11 cellular contexts compared by ENCODE assay signal in the genomic region with DNA sequence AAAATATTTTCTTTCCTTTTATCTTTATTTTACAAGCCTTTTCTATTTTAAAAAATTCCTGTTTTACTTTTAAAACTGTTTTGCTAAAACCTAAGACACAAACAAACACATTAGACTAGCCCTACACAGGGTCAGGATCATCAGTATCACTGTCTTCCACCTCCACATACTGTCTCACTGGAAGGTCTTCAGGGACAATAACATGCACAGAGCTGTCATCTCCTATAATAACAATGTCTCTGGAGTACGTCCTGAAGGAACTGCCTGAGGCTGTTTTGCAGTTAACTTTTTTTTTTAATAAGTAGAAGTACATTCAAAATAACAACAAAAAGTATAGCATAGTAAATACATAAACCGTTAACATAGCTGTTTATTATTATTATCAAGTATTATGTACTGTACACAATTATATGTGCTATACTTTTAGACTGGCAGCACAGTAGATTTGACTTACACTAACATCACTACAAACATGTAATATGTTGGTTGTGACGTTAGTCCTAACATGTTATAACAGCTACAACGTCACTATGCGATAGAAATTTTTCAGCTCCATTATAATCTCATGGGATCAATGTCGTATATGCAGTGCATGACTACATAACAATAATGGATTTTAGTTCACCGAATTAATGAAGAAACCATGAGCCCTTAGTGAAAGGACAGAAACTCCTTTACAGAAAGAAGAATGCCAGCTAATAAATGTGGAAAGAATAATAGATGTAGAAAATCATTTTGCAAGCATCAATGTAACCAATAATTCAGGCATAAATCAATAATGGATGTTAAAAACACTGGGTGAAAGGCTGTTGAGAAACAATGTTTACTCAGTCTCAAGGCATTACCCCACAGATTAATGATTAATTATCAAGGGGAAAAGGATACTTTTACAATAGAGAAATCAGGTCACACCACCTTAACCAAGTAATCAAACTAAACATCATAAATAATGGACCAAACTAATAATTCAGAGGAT. TPM values are rescaled to one million over a fixed set of nuclear protein-coding genes. Genes with fewer than 3 reads are reported as not detected.
DNase-seq lines count a peak whose midpoint lies in the region; ATAC-seq, FAIRE-seq and TF ChIP-seq lines count a peak whose summit lies in the region.
"Had no signal": no experiment of that assay in that cellular context is flagged by ENCODE, and none has a peak within 500 bp of the region (broad histone marks: within the 10 kb centered on the region; RNA-seq: fewer than 3 reads in every experiment).

No MANE protein-coding gene starts in this region.

- H3K9me3 Mint-ChIP-seq in Calu3 (ENCODE audit: low read depth, unreplicated experiment), result no peaks in the 10 kb centered on the region
- H3K9me3 Mint-ChIP-seq in chondrocyte (ENCODE audit: low read depth), result peaks cover 3% of the 10 kb centered on the region
- H3K9me3 Mint-ChIP-seq: naive B cell had no signal

- H3K4me3 ChIP-seq in neural cell (ENCODE audit: low read length), result peak overlapping the region; percentile 1
- H3K4me3 ChIP-seq: dorsolateral prefrontal cortex, testis had no signal

- TF ChIP-seq RAD21 in neural cell (conservative IDR thresholded peaks at IDR 0.05), result no peak

- H4K20me1 ChIP-seq in neural cell (ENCODE audit: insufficient read depth), result no peaks in the 10 kb centered on the region

- intact Hi-C loops in Calu3 (cut with micrococcal nuclease; ENCODE audit: unreplicated experiment), result no loop called here

- TF ChIP-seq EP300 in neural cell (conservative IDR thresholded peaks at IDR 0.05; ENCODE audit: poor library complexity, severe bottlenecking), result no peak

- peaks cover 9% of the 10 kb centered on the region for H3K79me2 ChIP-seq in neural cell (replicated peaks; ENCODE audit: insufficient read depth, low read length)

- no peak overlapping the region for H2AFZ ChIP-seq in neural cell (ENCODE audit: low read depth, low read length)

- no peaks in the 10 kb centered on the region for H3F3A ChIP-seq in neural cell (ENCODE audit: insufficient read depth, low read length, poor library complexity, severe bottlenecking)

- peak; percentile 76 for FAIRE-seq in GM19239 (lab: Jason Lieb, UNC)

- H3K4me2 ChIP-seq in neural cell (ENCODE audit: low read length), result no peak overlapping the region

- CTCF ChIA-PET in Calu3 (lab: Charles Lee), result interaction anchor here (0.9 to 1.3 kb wide), 3 partner anchors 11 to 15 kb away, joined by 3 to 4 read pairs (median 4); no protein-coding TSS in a partner anchor

- H3K36me3 ChIP-seq in neural cell (ENCODE audit: insufficient read depth, low read length), result no peaks in the 10 kb centered on the region

- H3K27me3 Mint-ChIP-seq in Calu3 (ENCODE audit: unreplicated experiment) (no peaks in the 10 kb centered on the region), chondrocyte (ENCODE audit: low read depth) (no peaks in the 10 kb centered on the region)
- H3K27me3 Mint-ChIP-seq: naive B cell had no signal

- no peak for TF ChIP-seq CTCF in Calu3 (IDR thresholded peaks at IDR 0.05; ENCODE audit: unreplicated experiment)
- no peak for TF ChIP-seq CTCF in chondrocyte (IDR thresholded peaks at IDR 0.05)
- TF ChIP-seq CTCF in neural cell (IDR thresholded peaks at IDR 0.05; ENCODE audit: poor library complexity, severe bottlenecking), result no peak

- H3K27ac ChIP-seq in neural cell (ENCODE audit: low read length), result no peak overlapping the region
- H3K27ac ChIP-seq: dorsolateral prefrontal cortex, testis had no signal

- DNase-seq in Calu3, result no peak
- no peak for DNase-seq in GM19239 (ENCODE audit: insufficient read length, low spot score)
- no peak for DNase-seq in chondrocyte (ENCODE audit: low spot score)
- DNase-seq in SKM-1 (lab: John Stamatoyannopoulos, UW; ENCODE audit: unreplicated experiment), result no peak
- DNase-seq: dorsolateral prefrontal cortex, naive B cell, NCI-H446, testis had no signal

- no peaks in the 10 kb centered on the region for H3K9me3 ChIP-seq in neural cell (ENCODE audit: low read length)
- H3K9me3 ChIP-seq: testis had no signal

- no TSS peak for BruUV-seq in Calu3 (replicated peaks; lab: Mats Ljungman, UMichigan)

- ATAC-seq in GM19463 (IDR thresholded peaks at IDR 0.05; ENCODE audit: unreplicated experiment) (no peak), GM18511 (IDR thresholded peaks at IDR 0.05; ENCODE audit: unreplicated experiment) (no peak)

- peaks cover 18% of the 10 kb centered on the region for H3K4me1 Mint-ChIP-seq in Calu3 (ENCODE audit: low read depth, unreplicated experiment)
- peaks cover 34% of the 10 kb centered on the region for H3K4me1 Mint-ChIP-seq in chondrocyte (ENCODE audit: low read depth)

- H3K4me3 Mint-ChIP-seq in Calu3 (ENCODE audit: low read depth, unreplicated experiment) (peak overlapping the region; percentile 24), chondrocyte (ENCODE audit: unreplicated experiment) (no peak overlapping the region)
- H3K4me3 Mint-ChIP-seq: naive B cell had no signal

- no peak overlapping the region for H3K9ac ChIP-seq in neural cell (ENCODE audit: low read length)

- H3K36me3 Mint-ChIP-seq in Calu3 (ENCODE audit: insufficient read depth, unreplicated experiment) (no peaks in the 10 kb centered on the region), chondrocyte (ENCODE audit: low read depth) (no peaks in the 10 kb centered on the region)

- H3K27me3 ChIP-seq in neural cell (ENCODE audit: insufficient read depth, low read depth, low read length), result no peaks in the 10 kb centered on the region
- H3K27me3 ChIP-seq: dorsolateral prefrontal cortex, testis had no signal

- H3K9me2 ChIP-seq in neural cell (ENCODE audit: insufficient read depth, low read length), result no peaks in the 10 kb centered on the region

- H3K27ac Mint-ChIP-seq in Calu3 (ENCODE audit: unreplicated experiment), result peak overlapping the region; percentile 78
- peak overlapping the region; percentile 70 for H3K27ac Mint-ChIP-seq in chondrocyte (ENCODE audit: unreplicated experiment)
- H3K27ac Mint-ChIP-seq: naive B cell had no signal

TF ChIP-seq in neural cell, 6 proteins besides CTCF, POLR2A, EP300 and RAD21:
- TF ChIP-seq TAF1 (IDR thresholded peaks at IDR 0.05; ENCODE audit: low read depth), result no peak
TF ChIP-seq in neural cell: peak in this region for 0.

RNA-seq across cellular contexts. Expression of gene FBXW7, which starts 49.2 kb away (rescaled TPM):
- total RNA-seq in Calu3 (2022), result 38.7 and 45.1 TPM in 2 replicates
- 18.0 to 23.3 TPM (median 21.4 TPM) in 3 replicates for total RNA-seq in chondrocyte
- 51.0 and 55.7 TPM in 2 replicates for polyA plus RNA-seq in neural cell
- polyA minus RNA-seq in neural cell, result 182 and 221 TPM in 2 replicates
